ENCODE assay signal across 8 cellular contexts in genomic region chr20:35284267-35284991, GRCh38.
DNase-seq lines count a peak whose midpoint lies in the region; ATAC-seq and TF ChIP-seq lines count a peak whose summit lies in the region.

Gene EIF6 (minus strand): TSS chr20:35284772. CDS start chr20:35284487, 285 bp downstream.

- H3K9ac ChIP-seq in OCI-LY3 (ENCODE audit: low read length) = peak within 1 kb of the TSS; percentile 78

- H3K4me2 ChIP-seq in OCI-LY3 (ENCODE audit: low read length) = peak within 1 kb of the TSS; percentile 72

- H3K27ac ChIP-seq in C4-2B = peak within 1 kb of the TSS; percentile 88
- H3K27ac ChIP-seq in OCI-LY3 (ENCODE audit: low read length) = peak within 1 kb of the TSS; percentile 53

- no peaks in the 10 kb centered on the region for H3K9me3 ChIP-seq in OCI-LY3 (ENCODE audit: insufficient read depth, low read length)

- H4K20me1 ChIP-seq in OCI-LY3 (ENCODE audit: insufficient read depth, low read length) = peaks cover 6% of the 10 kb centered on the region; the same call in 1 of the 2 replicates

- TF ChIP-seq CTCF in C4-2B (conservative IDR thresholded peaks at IDR 0.05) (no peak), OCI-LY3 (IDR thresholded peaks at IDR 0.05; ENCODE audit: low read depth, low read length) (no peak), epithelial cell of esophagus (IDR thresholded peaks at IDR 0.05; ENCODE audit: insufficient read depth, low read depth, low read length, missing control alignments) (no peak)

- ATAC-seq in GM19395 (IDR thresholded peaks at IDR 0.05; ENCODE audit: unreplicated experiment) = peak; percentile 80

- H3K36me3 ChIP-seq in OCI-LY3 (replicated peaks; ENCODE audit: low read depth, low read length) = peaks cover 23% of the 10 kb centered on the region

- peaks cover 39% of the 10 kb centered on the region for H3K79me2 ChIP-seq in OCI-LY3 (ENCODE audit: low read length)

- DNase-seq in HUDEP-2 (lab: John Stamatoyannopoulos, UW; ENCODE audit: unreplicated experiment in 76 of 76) = peak in 74 of 76 experiments; percentile 35 to 91 (median 74)
- DNase-seq in activated T-cell treated with anti-CD3 and anti-CD28 coated beads for 1 hour (ENCODE audit: low read depth) = peak; percentile 55
- peak; percentile 83 for DNase-seq in epithelial cell of esophagus (ENCODE audit: low read depth)
- peak; percentile 58 for DNase-seq in middle frontal gyrus (ENCODE audit: extremely low spot score, low spot score)
- peak; percentile 65 to 75 for DNase-seq in stimulated activated CD8-positive, alpha-beta memory T cell treated with anti-CD3 and anti-CD28 coated beads, Interleukin-2, amount 100 ng/mL, for 48 hours (ENCODE audit: low read depth in 2 of 2)

- H2AFZ ChIP-seq in OCI-LY3 (ENCODE audit: low read depth, low read length) = peak within 1 kb of the TSS; percentile 71

- no peaks in the 10 kb centered on the region for H3K27me3 ChIP-seq in OCI-LY3 (ENCODE audit: low read depth, low read length)

- peak within 1 kb of the TSS; percentile 79 for H3K4me3 ChIP-seq in OCI-LY3 (ENCODE audit: low read length)
- H3K4me3 ChIP-seq in epithelial cell of esophagus (ENCODE audit: low read length) = peak within 1 kb of the TSS; percentile 82

- peaks cover 24% of the 10 kb centered on the region for H3K4me1 ChIP-seq in OCI-LY3 (ENCODE audit: low read length)

Comparison
In these comparisons a context has a peak if more than half of its experiments do, and no peak if none do; other contexts are left out.
1. Peak in every context shown above with its lines: DNase-seq, ATAC-seq, H3K4me3 ChIP-seq and H3K27ac ChIP-seq.